In genomic region chr19:2479556-2480194, GRCh38 we compare ENCODE assay signal across 9 cellular contexts. TPM values are rescaled to one million over a fixed set of nuclear protein-coding genes. Genes with fewer than 3 reads are reported as not detected.
DNase-seq lines count a peak whose midpoint lies in the region; FAIRE-seq and TF ChIP-seq lines count a peak whose summit lies in the region.
"Had no signal": no experiment of that assay in that cellular context is flagged by ENCODE, and none has a peak within 500 bp of the region (broad histone marks: within the 10 kb centered on the region; RNA-seq: fewer than 3 reads in every experiment).

No MANE protein-coding gene starts in this region.

- BruUV-seq in A673 (replicated peaks; lab: Mats Ljungman, UMichigan), result no TSS peak

- H3K4me3 ChIP-seq in A673 (ENCODE audit: low read depth, low read length, poor library complexity, severe bottlenecking) (peak overlapping the region; percentile 81), mucosa of stomach (ENCODE audit: low read length) (no peak overlapping the region)

- POLR2A ChIA-PET in A673 (lab: Charles Lee; ENCODE audit: low non-redundant PET), result no interaction called here

- peak overlapping the region; percentile 94 for H3K9ac ChIP-seq in mucosa of stomach (ENCODE audit: low read length)

- no peak overlapping the region for H3K27ac ChIP-seq in A673 (ENCODE audit: low read depth, low read length, poor library complexity, severe bottlenecking)

- no peak for FAIRE-seq in GM12892 (lab: Jason Lieb, UNC)

- no peaks in the 10 kb centered on the region for H3K36me3 ChIP-seq in A673 (ENCODE audit: insufficient read depth, low read length, poor library complexity, severe bottlenecking)
- H3K36me3 ChIP-seq in mucosa of stomach (ENCODE audit: control insufficient read depth, insufficient read depth, low read length), result no peaks in the 10 kb centered on the region

- CTCF ChIA-PET in A673 (lab: Charles Lee), result no interaction called here

- intact Hi-C loops in A673 (cut with micrococcal nuclease; ENCODE audit: unreplicated experiment), result loop anchor here (5.0 kb wide), 1 partner anchor 63 kb away; no protein-coding TSS in a partner anchor

- TF ChIP-seq CTCF in A673 (conservative IDR thresholded peaks at IDR 0.05; ENCODE audit: low read depth, low read length), result no peak

- H3K4me1 ChIP-seq in A673 (ENCODE audit: insufficient read depth, low read length, poor library complexity, severe bottlenecking), result peaks cover 30% of the 10 kb centered on the region
- H3K4me1 ChIP-seq in mucosa of stomach (ENCODE audit: control insufficient read depth, insufficient read depth, low read length), result peaks cover 29% of the 10 kb centered on the region

- no peaks in the 10 kb centered on the region for H3K27me3 ChIP-seq in A673 (replicated peaks; ENCODE audit: insufficient read depth, low read depth, low read length, poor library complexity)
- H3K27me3 ChIP-seq in mucosa of stomach (ENCODE audit: control insufficient read depth, insufficient read depth, low read length), result no peaks in the 10 kb centered on the region

- H3K9me3 ChIP-seq in A673 (ENCODE audit: low read depth, low read length, poor library complexity, severe bottlenecking) (peaks cover 6% of the 10 kb centered on the region), mucosa of stomach (ENCODE audit: control insufficient read depth, low read length) (no peaks in the 10 kb centered on the region)

- TF ChIP-seq POLR2A in GM12892 (IDR thresholded peaks at IDR 0.05; ENCODE audit: low read depth, low read length), result peak; percentile 5; the same call in 1 of the 2 replicates

- DNase-seq in A673 (ENCODE audit: low spot score), result no peak
- DNase-seq in GM12892 (ENCODE audit: insufficient read length), result no peak
- peak; percentile 61 for DNase-seq in astrocyte of the hippocampus (ENCODE audit: low read depth, low spot score)
- DNase-seq in DMS153 (lab: John Stamatoyannopoulos, UW), result no peak
- no peak for DNase-seq in NCI-H2227 (lab: John Stamatoyannopoulos, UW; ENCODE audit: unreplicated experiment)
- no peak for DNase-seq in occipital lobe (lab: John Stamatoyannopoulos, UW)
- DNase-seq in NCI-H146 (lab: John Stamatoyannopoulos, UW), result no peak
- DNase-seq: cortex of kidney had no signal

RNA-seq across cellular contexts. Expression of gene GADD45B, which starts 3.7 kb away (rescaled TPM):
- total RNA-seq in A673 (2021) (12.3 and 16.4 TPM in 2 replicates), occipital lobe (4.7 TPM)
- 68.1 TPM for polyA plus RNA-seq in GM12892 (2012; ENCODE audit: missing spikeins)

RNA-seq across cellular contexts. Expression of gene LMNB2, which starts 22.9 kb away (rescaled TPM):
- 241 and 243 TPM in 2 replicates for total RNA-seq in A673 (2021)
- 30.5 TPM for polyA plus RNA-seq in GM12892 (2012; ENCODE audit: missing spikeins)
- 36.2 TPM for total RNA-seq in occipital lobe

RNA-seq across cellular contexts. Expression of gene TIMM13, which starts 52.3 kb away (rescaled TPM):
- 206 and 213 TPM in 2 replicates for total RNA-seq in A673 (2021)
- 16.9 TPM for polyA plus RNA-seq in GM12892 (2012; ENCODE audit: missing spikeins)
- total RNA-seq in occipital lobe, result 16.2 TPM

Comparison
In these comparisons a context has a peak if more than half of its experiments do, and no peak if none do; other contexts are left out.
1. RNA of gene TIMM13, which starts 52.3 kb away (total RNA-seq): 206 to 213 TPM in A673; 16.2 TPM in occipital lobe (single experiment); every median in the first group is over 10 times any median in the second.